In the genomic region with DNA sequence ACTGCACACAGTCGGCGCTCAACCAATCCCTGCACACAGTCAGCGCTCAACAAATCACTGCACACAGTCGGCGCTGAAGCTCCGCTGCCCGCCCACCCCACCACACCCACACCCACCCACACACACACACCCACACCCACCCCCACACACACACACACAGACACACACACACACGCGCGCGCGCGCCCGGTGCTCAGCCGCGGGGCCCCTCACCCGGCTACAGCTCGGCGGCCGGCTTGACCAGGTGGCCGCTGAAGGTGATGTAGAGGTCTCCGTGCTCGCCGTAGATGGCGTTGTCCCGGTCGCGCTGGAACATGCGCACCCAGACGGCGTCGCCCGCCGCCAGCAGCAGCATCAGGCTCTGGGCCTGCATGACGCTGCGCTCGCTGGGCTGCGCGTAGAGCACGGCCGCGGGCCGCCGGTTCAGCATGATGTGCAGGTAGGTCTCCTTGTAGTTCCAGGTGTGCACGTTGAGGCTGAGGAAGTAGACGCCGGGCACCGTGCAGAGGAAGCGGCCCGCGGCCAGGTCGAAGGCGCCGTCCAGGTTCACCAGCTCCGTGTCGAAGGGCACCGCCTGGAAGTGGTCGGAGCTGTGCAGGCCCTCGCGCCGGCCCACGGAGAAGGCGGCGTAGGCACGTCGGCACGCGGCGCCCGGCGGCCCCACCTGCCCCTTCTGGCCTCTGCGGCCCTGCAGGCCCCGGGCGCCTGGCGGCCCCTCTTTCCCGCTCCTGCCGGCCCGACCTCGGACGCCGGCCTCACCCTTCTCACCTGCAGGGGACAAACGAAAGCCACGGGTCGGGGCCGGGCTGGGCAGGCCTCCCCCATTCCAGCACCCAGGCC, we compare ENCODE assay signal across 15 cellular contexts. TPM values are rescaled to one million over a fixed set of nuclear protein-coding genes. Genes with fewer than 3 reads are reported as not detected.
DNase-seq lines count a peak whose midpoint lies in the region; ATAC-seq and TF ChIP-seq lines count a peak whose summit lies in the region.
"Had no signal": no experiment of that assay in that cellular context is flagged by ENCODE, and none has a peak within 500 bp of the region (broad histone marks: within the 10 kb centered on the region; RNA-seq: fewer than 3 reads in every experiment).

No MANE protein-coding gene starts in this region.

- H3K4me1 ChIP-seq in OCI-LY7 (ENCODE audit: insufficient read depth, low read length, poor library complexity, severe bottlenecking) (no peaks in the 10 kb centered on the region), endodermal cell (ENCODE audit: control insufficient read depth, insufficient read depth, low read length) (peaks cover 22% of the 10 kb centered on the region), vagina (peaks cover 25% of the 10 kb centered on the region)

- H3K27ac ChIP-seq in OCI-LY7 (ENCODE audit: low read depth, low read length, poor library complexity, severe bottlenecking): no peak overlapping the region
- H3K27ac ChIP-seq in endodermal cell (ENCODE audit: low read depth, low read length): no peak overlapping the region
- no peak overlapping the region for H3K27ac ChIP-seq in vagina
- H3K27ac ChIP-seq in substantia nigra (ENCODE audit: low read depth, low read length, poor library complexity, severe bottlenecking): no peak overlapping the region
- H3K27ac ChIP-seq: HL-60, prostate gland, upper lobe of left lung, VCaP had no signal

- peaks cover 1% of the 10 kb centered on the region for H3K4me1 Mint-ChIP-seq in endodermal cell

- no peak for TF ChIP-seq CTCF in OCI-LY7 (conservative IDR thresholded peaks at IDR 0.05; ENCODE audit: low read length)
- TF ChIP-seq CTCF in endodermal cell (conservative IDR thresholded peaks at IDR 0.05): peak; percentile 19
- no peak for TF ChIP-seq CTCF in vagina (IDR thresholded peaks at IDR 0.05)

- H3K4me3 ChIP-seq in OCI-LY7 (ENCODE audit: low read depth, low read length, poor library complexity, severe bottlenecking): no peak overlapping the region
- H3K4me3 ChIP-seq in endodermal cell (ENCODE audit: low read length): no peak overlapping the region
- no peak overlapping the region for H3K4me3 ChIP-seq in vagina
- H3K4me3 ChIP-seq: prostate gland, upper lobe of left lung had no signal

- H3K4me2 ChIP-seq in OCI-LY7 (ENCODE audit: low read length): no peak overlapping the region

- no peaks in the 10 kb centered on the region for H4K20me1 ChIP-seq in OCI-LY7 (ENCODE audit: insufficient read depth, low read length)

- H3K9me3 Mint-ChIP-seq in endodermal cell: peaks cover 5% of the 10 kb centered on the region

- 0 out of 2 replicates have a peak, but pooled peaks cover 4% of the 10 kb centered on the region for H3K9me3 ChIP-seq in OCI-LY7 (ENCODE audit: low read length)
- H3K9me3 ChIP-seq in endodermal cell (ENCODE audit: control insufficient read depth, low read length): no peaks in the 10 kb centered on the region
- no peaks in the 10 kb centered on the region for H3K9me3 ChIP-seq in vagina
- H3K9me3 ChIP-seq: prostate gland, upper lobe of left lung had no signal

- H3K79me2 ChIP-seq in OCI-LY7 (ENCODE audit: insufficient read depth, low read depth, low read length): no peaks in the 10 kb centered on the region

- H2AFZ ChIP-seq in OCI-LY7 (ENCODE audit: low read length): no peak overlapping the region

- H3K9me2 ChIP-seq in OCI-LY7 (ENCODE audit: insufficient read depth, low read length): no peaks in the 10 kb centered on the region

- H3K36me3 ChIP-seq in OCI-LY7 (ENCODE audit: insufficient read depth, low read length) (no peaks in the 10 kb centered on the region), endodermal cell (ENCODE audit: control insufficient read depth, insufficient read depth, low read length) (no peaks in the 10 kb centered on the region), vagina (no peaks in the 10 kb centered on the region)
- H3K36me3 ChIP-seq: prostate gland, upper lobe of left lung had no signal

- intact Hi-C loops in OCI-LY7 (cut with micrococcal nuclease; ENCODE audit: unreplicated experiment) (no loop called here), vagina (cut with DNase I) (no loop called here)

- no peak overlapping the region for H3K4me3 Mint-ChIP-seq in endodermal cell

- no peaks in the 10 kb centered on the region for H3K36me3 Mint-ChIP-seq in endodermal cell (ENCODE audit: low read depth)

- TF ChIP-seq POLR2A in vagina (IDR thresholded peaks at IDR 0.05): no peak

- no TSS peak for BruUV-seq in OCI-LY7 (replicated peaks; lab: Mats Ljungman, UMichigan)

- no peak overlapping the region for H3K9ac ChIP-seq in endodermal cell (ENCODE audit: extremely low read depth, low read length, poor library complexity, severe bottlenecking)

- POLR2A ChIA-PET in OCI-LY7 (lab: Charles Lee): no interaction called here

- 89 to 90% methylated on average over 62 to 84 of the region's 85 CpGs for WGBS in endodermal cell (ENCODE audit: insufficient coverage in 1 of 2, insufficient read length in 1 of 2), 2 experiments

- no peak overlapping the region for H3K27ac Mint-ChIP-seq in endodermal cell

- ATAC-seq in GM19455 (IDR thresholded peaks at IDR 0.05; ENCODE audit: unreplicated experiment): no peak

- peaks cover 2% of the 10 kb centered on the region for H3K27me3 Mint-ChIP-seq in endodermal cell (ENCODE audit: insufficient read depth)

- H3K27me3 ChIP-seq in endodermal cell (ENCODE audit: control insufficient read depth, insufficient read depth, low read length, poor library complexity, severe bottlenecking) (no peaks in the 10 kb centered on the region), vagina (no peaks in the 10 kb centered on the region)

- CTCF ChIA-PET in OCI-LY7 (lab: Charles Lee; ENCODE audit: unreplicated experiment): no interaction called here

- DNase-seq in stimulated activated CD4-positive, alpha-beta T cell treated with anti-CD3 and anti-CD28 coated beads, Interleukin-1b, Interleukin-23, amount 100 ng/mL, for 48 hours: peak; percentile 49
- DNase-seq in stimulated activated CD4-positive, alpha-beta T cell treated with anti-CD3 and anti-CD28 coated beads, Interleukin-4, amount 100 ng/mL, for 1 hour: no peak
- peak; percentile 23 for DNase-seq in OCI-LY7 (ENCODE audit: low spot score)
- DNase-seq in endodermal cell: peak; percentile 76
- no peak for DNase-seq in vagina (ENCODE audit: extremely low spot score in 2 of 2)
- no peak for DNase-seq in substantia nigra (lab: John Stamatoyannopoulos, UW)
- DNase-seq: Calu3; effector CD4-positive, alpha-beta T cell; mesenchymal stem cell had no signal

RNA-seq across cellular contexts. Expression of gene C1QTNF8, which starts 2.5 kb away (rescaled TPM):
- not detected in 2 replicates for total RNA-seq in OCI-LY7 (2014; rRNA removed; shearing (Covaris generic))
- total RNA-seq in OCI-LY7 (2022) (not detected in 2 replicates), endodermal cell (under 1 TPM; 0.15 to 0.20 TPM), vagina (not detected)
- not detected for polyA plus RNA-seq in endodermal cell (2013, experiment 1 of 2)
- polyA plus RNA-seq in endodermal cell (2013, experiment 2 of 2): not detected
- total RNA-seq: Calu3, glomerular endothelial cell had no signal

RNA-seq across cellular contexts. Expression of gene SSTR5, which starts 21.0 kb away (rescaled TPM):
- total RNA-seq in OCI-LY7 (2014; rRNA removed; shearing (Covaris generic)): not detected in 2 replicates
- total RNA-seq in OCI-LY7 (2022): not detected in 2 replicates
- total RNA-seq in endodermal cell: 1 to 10 TPM in 1 of 2 donors, under 1 TPM in 1; 0.64 to 1.3 TPM
- 0.18 TPM for polyA plus RNA-seq in endodermal cell (2013, experiment 1 of 2)
- not detected for polyA plus RNA-seq in endodermal cell (2013, experiment 2 of 2)
- total RNA-seq in vagina: 0.98 TPM
- total RNA-seq: Calu3, glomerular endothelial cell, upper lobe of left lung had no signal

RNA-seq across cellular contexts. Expression of gene CACNA1H, which starts 59.4 kb away (rescaled TPM):
- not detected in 2 replicates for total RNA-seq in OCI-LY7 (2014; rRNA removed; shearing (Covaris generic))
- not detected in 2 replicates for total RNA-seq in OCI-LY7 (2022)
- 10 to 100 TPM; 31.6 to 45.0 TPM for total RNA-seq in endodermal cell
- 33.4 TPM for polyA plus RNA-seq in endodermal cell (2013, experiment 1 of 2)
- 30.0 TPM for polyA plus RNA-seq in endodermal cell (2013, experiment 2 of 2)
- total RNA-seq in vagina: 10.8 TPM
- total RNA-seq: Calu3 had no signal

Comparison
In these comparisons a context has a peak if more than half of its experiments do, and no peak if none do; other contexts are left out.
1. DNase-seq: peak in stimulated activated CD4-positive, alpha-beta T cell treated with anti-CD3 and anti-CD28 coated beads, Interleukin-1b, Interleukin-23, amount 100 ng/mL, for 48 hours (single experiment), OCI-LY7 (single experiment) and endodermal cell (single experiment); none in stimulated activated CD4-positive, alpha-beta T cell treated with anti-CD3 and anti-CD28 coated beads, Interleukin-4, amount 100 ng/mL, for 1 hour (single experiment), vagina (0 of 2) and substantia nigra (0 of 49).
2. RNA of gene CACNA1H, which starts 59.4 kb away (total RNA-seq): 31.6 to 45.0 TPM in endodermal cell and 10.8 TPM in vagina (single experiment); not detected in OCI-LY7; every median in the first group is over 10 times any median in the second.